Comparison of ENCODE assay signal across 8 cellular contexts in genomic region chr22:38705235-38706100, GRCh38. TPM values are rescaled to one million over a fixed set of nuclear protein-coding genes. Genes with fewer than 3 reads are reported as not detected.
DNase-seq lines count a peak whose midpoint lies in the region; ATAC-seq and TF ChIP-seq lines count a peak whose summit lies in the region.

GTPBP1 (plus strand) TSS chr22:38705944; CDS start chr22:38705956, 12 bp downstream.

- H3K27ac Mint-ChIP-seq in activated naive CD4-positive, alpha-beta T cell treated with anti-CD3 and anti-CD28 coated beads, Interleukin-2, amount 50 U/mL, for 24 hours = peak within 1 kb of the TSS; percentile 89

- H3K27me3 Mint-ChIP-seq in activated naive CD4-positive, alpha-beta T cell treated with anti-CD3 and anti-CD28 coated beads, Interleukin-2, amount 50 U/mL, for 24 hours = no peaks in the 10 kb centered on the region

- TF ChIP-seq CTCF in GM06990 (IDR thresholded peaks at IDR 0.05; ENCODE audit: insufficient read depth, low read length, poor library complexity, severe bottlenecking) = no peak
- TF ChIP-seq CTCF in suprapubic skin (IDR thresholded peaks at IDR 0.05) = peak in 1 of 2 donors; percentile 14

- peaks cover 2% of the 10 kb centered on the region for H3K36me3 Mint-ChIP-seq in activated naive CD4-positive, alpha-beta T cell treated with anti-CD3 and anti-CD28 coated beads, Interleukin-2, amount 50 U/mL, for 24 hours

- no peak for TF ChIP-seq EP300 in suprapubic skin (IDR thresholded peaks at IDR 0.05)

- H3K4me1 Mint-ChIP-seq in activated naive CD4-positive, alpha-beta T cell treated with anti-CD3 and anti-CD28 coated beads, Interleukin-2, amount 50 U/mL, for 24 hours = peaks cover 60% of the 10 kb centered on the region

- ATAC-seq in HG02588 (IDR thresholded peaks at IDR 0.05; ENCODE audit: unreplicated experiment) (peak; percentile 56), SK-N-SH treated with all-trans-retinoic acid at 6 μM for 48 hours (peak; percentile 92)

- H3K4me1 ChIP-seq in suprapubic skin = peaks cover 38% of the 10 kb centered on the region

- H3K27ac ChIP-seq in suprapubic skin = peak within 1 kb of the TSS; percentile 99

- H3K27me3 ChIP-seq in GM06990 (replicated peaks; ENCODE audit: control insufficient read depth, insufficient read depth, low read length) (no peaks in the 10 kb centered on the region), suprapubic skin (no peaks in the 10 kb centered on the region)

- 0% methylated on average over 37 of the region's 55 CpGs for WGBS in suprapubic skin

- H3K9me3 Mint-ChIP-seq in activated naive CD4-positive, alpha-beta T cell treated with anti-CD3 and anti-CD28 coated beads, Interleukin-2, amount 50 U/mL, for 24 hours = no peaks in the 10 kb centered on the region

- DNase-seq in GM06990 (ENCODE audit: extremely low read depth, insufficient read length) (peak; percentile 95), NCI-H1092 (lab: John Stamatoyannopoulos, UW) (peak; percentile 100), globus pallidus (ENCODE audit: low spot score) (peak; percentile 100), nucleus accumbens (lab: John Stamatoyannopoulos, UW) (peak; percentile 88 to 100 (median 99)), suprapubic skin (ENCODE audit: low spot score in 2 of 2) (peak; percentile 99 to 100)

- H3K4me3 ChIP-seq in GM06990 (replicated peaks; ENCODE audit: low read depth, low read length) = peak within 1 kb of the TSS; percentile 92
- H3K4me3 ChIP-seq in suprapubic skin = peak within 1 kb of the TSS; percentile 100

- H3K4me3 Mint-ChIP-seq in activated naive CD4-positive, alpha-beta T cell treated with anti-CD3 and anti-CD28 coated beads, Interleukin-2, amount 50 U/mL, for 24 hours = peak within 1 kb of the TSS; percentile 93

- H3K9me3 ChIP-seq in suprapubic skin = no peaks in the 10 kb centered on the region

- H3K36me3 ChIP-seq in GM06990 (ENCODE audit: control insufficient read depth, insufficient read depth, low read length) (peaks cover 5% of the 10 kb centered on the region; the same call in 1 of the 2 replicates), suprapubic skin (peaks cover 6% of the 10 kb centered on the region)

- peak; percentile 41 to 86 for TF ChIP-seq POLR2A in suprapubic skin (IDR thresholded peaks at IDR 0.05)

TF ChIP-seq in SK-N-SH treated with all-trans-retinoic acid at 6 μM for 48 hours, 23 proteins besides CTCF, POLR2A, EP300 and RAD21:
- no peak for TF ChIP-seq SNAI2 (CRISPR knock-in tag; IDR thresholded peaks at IDR 0.05)
- no peak for TF ChIP-seq CSDC2 (CRISPR knock-in tag; IDR thresholded peaks at IDR 0.05)
- no peak for TF ChIP-seq ISL1 (CRISPR knock-in tag; IDR thresholded peaks at IDR 0.05)
- TF ChIP-seq ZFP30 (CRISPR knock-in tag; IDR thresholded peaks at IDR 0.05) = no peak
- no peak for TF ChIP-seq ZNF8 (CRISPR knock-in tag; IDR thresholded peaks at IDR 0.05)
- no peak for TF ChIP-seq CSRNP3 (CRISPR knock-in tag; IDR thresholded peaks at IDR 0.05)
- TF ChIP-seq BACH2 (CRISPR knock-in tag; IDR thresholded peaks at IDR 0.05; ENCODE audit: borderline replicate concordance) = no peak
- no peak for TF ChIP-seq ESRRG (CRISPR knock-in tag; IDR thresholded peaks at IDR 0.05)
- no peak for TF ChIP-seq ZFP3 (CRISPR knock-in tag; IDR thresholded peaks at IDR 0.05)
- no peak for TF ChIP-seq ZC3H10 (CRISPR knock-in tag; IDR thresholded peaks at IDR 0.05)
- TF ChIP-seq TOX (CRISPR knock-in tag; IDR thresholded peaks at IDR 0.05; ENCODE audit: borderline replicate concordance) = no peak
- TF ChIP-seq POU6F1 (CRISPR knock-in tag; IDR thresholded peaks at IDR 0.05; ENCODE audit: borderline replicate concordance, low read depth) = no peak
- no peak for TF ChIP-seq GLIS3 (CRISPR knock-in tag; IDR thresholded peaks at IDR 0.05)
- no peak for TF ChIP-seq PATZ1 (CRISPR knock-in tag; IDR thresholded peaks at IDR 0.05; ENCODE audit: borderline replicate concordance)

RNA-seq across cellular contexts. Expression of gene GTPBP1, which starts in this region (rescaled TPM):
- total RNA-seq in suprapubic skin = 100 to 1,000 TPM in 1 of 4 donors, 10 to 100 TPM in 3; 73.0 to 100 (median 76.8) TPM

Comparison
In these comparisons a context has a peak if more than half of its experiments do, and no peak if none do; other contexts are left out.
1. Peak in every context shown above with its lines: DNase-seq, ATAC-seq, H3K4me3 ChIP-seq and H3K27ac ChIP-seq.